In the genomic region with DNA sequence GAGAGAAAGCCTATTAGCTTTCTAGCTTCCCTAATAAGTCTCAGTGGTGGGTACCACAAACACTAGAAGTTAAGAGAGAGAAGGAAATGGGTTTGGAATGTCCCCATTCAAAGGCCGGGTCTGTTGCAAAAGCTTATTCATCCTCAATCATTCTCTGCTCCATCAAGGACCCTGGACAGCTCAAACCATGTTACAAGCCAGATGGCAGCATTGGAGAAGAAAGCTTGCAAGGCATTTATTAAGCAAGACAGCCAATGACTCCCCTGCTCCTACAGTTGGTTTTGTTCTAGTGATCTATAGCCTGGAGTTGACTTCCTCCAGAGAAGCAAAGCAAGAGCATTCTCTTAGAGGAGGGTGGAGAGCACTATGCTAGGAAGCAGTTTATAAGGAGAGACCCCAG, we compare ENCODE assay signal across 12 cellular contexts.
A peak's percentile ranks its signal among the peaks of the same experiment; 100 is the strongest.
DNase-seq lines count a peak whose midpoint lies in the region; ATAC-seq and TF ChIP-seq lines count a peak whose summit lies in the region.
"Had no signal": no experiment of that assay in that cellular context is flagged by ENCODE, and none has a peak within 500 bp of the region (broad histone marks: within the 10 kb centered on the region; RNA-seq: fewer than 3 reads in every experiment).

No MANE protein-coding gene starts in this region.

- H3K79me2 ChIP-seq in GM23338 (replicated peaks; ENCODE audit: insufficient read depth), result no peaks in the 10 kb centered on the region

- no peaks in the 10 kb centered on the region; the same call in 1 of the 2 replicates for H3K9me2 ChIP-seq in GM23338 (ENCODE audit: insufficient read depth)

- H3K27me3 Mint-ChIP-seq in GM23338 (ENCODE audit: insufficient read depth, low read depth, poor library complexity) (peaks cover 4% of the 10 kb centered on the region), endodermal cell (ENCODE audit: insufficient read depth) (peaks cover 6% of the 10 kb centered on the region)
- H3K27me3 Mint-ChIP-seq: activated naive CD8-positive, alpha-beta T cell had no signal

- no peak overlapping the region for H2BK5ac ChIP-seq in mesenchymal stem cell (ENCODE audit: low read depth, low read length, poor library complexity, severe bottlenecking)

- H2BK12ac ChIP-seq in mesenchymal stem cell (ENCODE audit: low read length in 2 of 2), result no peak overlapping the region

- ATAC-seq in GM23338, result peak; percentile 65
- ATAC-seq in HG03571 (IDR thresholded peaks at IDR 0.05; ENCODE audit: unreplicated experiment), result no peak
- ATAC-seq in GM18861 (IDR thresholded peaks at IDR 0.05; ENCODE audit: unreplicated experiment), result no peak

- no peak overlapping the region for H3K14ac ChIP-seq in mesenchymal stem cell (ENCODE audit: low read length in 2 of 2)

- H3K18ac ChIP-seq in mesenchymal stem cell (ENCODE audit: low read depth in 1 of 2, low read length in 2 of 2), result no peak overlapping the region

- DNase-seq in GM23338 (ENCODE audit: low spot score) (peak; percentile 62), RKO (ENCODE audit: low spot score) (peak; percentile 17), endodermal cell (peak; percentile 78), mesenchymal stem cell (peak; percentile 24), SW 1271 (lab: John Stamatoyannopoulos, UW) (no peak), NCI-H1092 treated with DMSO at 0.1 percent for 48 hours (lab: John Stamatoyannopoulos, UW) (no peak)
- DNase-seq: hippocampal formation, NCI-H1930, retina had no signal

- H3K9ac ChIP-seq in endodermal cell (ENCODE audit: extremely low read depth, low read length, poor library complexity, severe bottlenecking) (no peak overlapping the region), mesenchymal stem cell (ENCODE audit: low read length) (no peak overlapping the region)

- H3K4me3 ChIP-seq in GM23338 (no peak overlapping the region), endodermal cell (ENCODE audit: low read length) (no peak overlapping the region), mesenchymal stem cell (ENCODE audit: insufficient read depth in 1 of 2, low read depth in 1 of 2, low read length in 2 of 2) (no peak overlapping the region)

- no peak overlapping the region for H2BK15ac ChIP-seq in mesenchymal stem cell (ENCODE audit: low read depth, poor library complexity, severe bottlenecking)

- H3K4me1 Mint-ChIP-seq in GM23338 (peaks cover 2% of the 10 kb centered on the region; the same call in 2 of the 3 replicates), endodermal cell (peaks cover 2% of the 10 kb centered on the region)

- H3K36me3 Mint-ChIP-seq in GM23338 (ENCODE audit: low read depth), result no peaks in the 10 kb centered on the region
- no peaks in the 10 kb centered on the region for H3K36me3 Mint-ChIP-seq in endodermal cell (ENCODE audit: low read depth)
- H3K36me3 Mint-ChIP-seq: activated naive CD8-positive, alpha-beta T cell had no signal

- no peak overlapping the region for H2BK120ac ChIP-seq in mesenchymal stem cell (ENCODE audit: low read depth, low read length)

- H3K4me1 ChIP-seq in GM23338 (ENCODE audit: insufficient read depth) (no peaks in the 10 kb centered on the region), endodermal cell (ENCODE audit: control insufficient read depth, insufficient read depth, low read length) (no peaks in the 10 kb centered on the region), mesenchymal stem cell (ENCODE audit: control insufficient read depth, insufficient read depth, low read depth, low read length) (no peaks in the 10 kb centered on the region)

- H2AK5ac ChIP-seq in mesenchymal stem cell (ENCODE audit: low read length, severe bottlenecking), result no peak overlapping the region

- 70% methylated on average over 1 of the region's 1 CpG; no CpG with 5 or more reads in 1 of the 2 experiments for WGBS in endodermal cell (ENCODE audit: insufficient coverage in 1 of 2, insufficient read length in 1 of 2), 2 experiments
- 10% methylated on average over 1 of the region's 1 CpG for WGBS in mesenchymal stem cell

- H3K27me3 ChIP-seq in GM23338 (ENCODE audit: insufficient read depth) (no peaks in the 10 kb centered on the region), endodermal cell (ENCODE audit: control insufficient read depth, insufficient read depth, low read length, poor library complexity, severe bottlenecking) (peaks cover 4% of the 10 kb centered on the region), mesenchymal stem cell (ENCODE audit: control insufficient read depth in 1 of 2, insufficient read depth in 1 of 2, low read length in 2 of 2) (peaks cover 0 to 12% of the 10 kb centered on the region in 2 experiments)

- H3K79me1 ChIP-seq in mesenchymal stem cell (replicated peaks; ENCODE audit: low read length, poor library complexity, severe bottlenecking), result no peaks in the 10 kb centered on the region

- no peak overlapping the region for H3K27ac Mint-ChIP-seq in GM23338
- H3K27ac Mint-ChIP-seq in endodermal cell, result no peak overlapping the region
- H3K27ac Mint-ChIP-seq: activated naive CD8-positive, alpha-beta T cell had no signal

- no peaks in the 10 kb centered on the region for H3K36me3 ChIP-seq in GM23338 (ENCODE audit: insufficient read depth)
- H3K36me3 ChIP-seq in endodermal cell (ENCODE audit: control insufficient read depth, insufficient read depth, low read length), result no peaks in the 10 kb centered on the region
- H3K36me3 ChIP-seq in mesenchymal stem cell (ENCODE audit: control insufficient read depth in 1 of 2, insufficient read depth in 2 of 2, low read depth in 1 of 2, low read length in 2 of 2), result peaks cover 0 to 25% of the 10 kb centered on the region in 2 experiments

- no peaks in the 10 kb centered on the region for H4K20me1 ChIP-seq in GM23338 (replicated peaks; ENCODE audit: insufficient read depth)

- H3K4me3 Mint-ChIP-seq in GM23338 (no peak overlapping the region), endodermal cell (no peak overlapping the region)
- H3K4me3 Mint-ChIP-seq: activated naive CD8-positive, alpha-beta T cell had no signal

- peak in 1 of 2 experiments; percentile 13; a peak in 1 of 4 replicates for TF ChIP-seq CTCF in GM23338 (conservative IDR thresholded peaks at IDR 0.05; ENCODE audit: low read depth in 2 of 2)
- peak; percentile 16 for TF ChIP-seq CTCF in endodermal cell (conservative IDR thresholded peaks at IDR 0.05)

- H4K91ac ChIP-seq in mesenchymal stem cell (ENCODE audit: low read length), result no peak overlapping the region

- H3K23ac ChIP-seq in mesenchymal stem cell (ENCODE audit: low read length in 2 of 2), result no peak overlapping the region

- H3K9me3 ChIP-seq in endodermal cell (ENCODE audit: control insufficient read depth, low read length) (no peaks in the 10 kb centered on the region), mesenchymal stem cell (ENCODE audit: control insufficient read depth, low read length) (peaks cover 7% of the 10 kb centered on the region)

- H3F3A ChIP-seq in GM23338 (replicated peaks; ENCODE audit: low read depth), result no peaks in the 10 kb centered on the region

- no peak overlapping the region for H2AFZ ChIP-seq in GM23338
- H2AFZ ChIP-seq in mesenchymal stem cell (ENCODE audit: low read depth, low read length), result no peak overlapping the region

- H3K4ac ChIP-seq in mesenchymal stem cell (ENCODE audit: low read depth in 1 of 2, low read length in 2 of 2), result no peak overlapping the region

- no peak overlapping the region for H4K8ac ChIP-seq in mesenchymal stem cell (ENCODE audit: low read length)

- H3K27ac ChIP-seq in GM23338 (ENCODE audit: low read depth) (no peak overlapping the region), endodermal cell (ENCODE audit: low read depth, low read length) (no peak overlapping the region), mesenchymal stem cell (ENCODE audit: low read length, poor library complexity, severe bottlenecking) (no peak overlapping the region)

- H3K9me3 Mint-ChIP-seq in GM23338 (no peaks in the 10 kb centered on the region), endodermal cell (peaks cover 4% of the 10 kb centered on the region)

- no peak overlapping the region for H3K4me2 ChIP-seq in GM23338
- no peak overlapping the region for H3K4me2 ChIP-seq in mesenchymal stem cell (ENCODE audit: low read length, poor library complexity, severe bottlenecking)

TF ChIP-seq in GM23338, 12 proteins besides CTCF, POLR2A, EP300 and RAD21 (continues in another document):
- TF ChIP-seq REST (IDR thresholded peaks at IDR 0.05; ENCODE audit: unreplicated experiment), result peak; percentile 74
- no peak for TF ChIP-seq STAT1 (IDR thresholded peaks at IDR 0.05; ENCODE audit: unreplicated experiment)
- TF ChIP-seq CREB1 (CRISPR knock-in tag; IDR thresholded peaks at IDR 0.05; ENCODE audit: low read depth), result no peak
- TF ChIP-seq ZNF331 (CRISPR knock-in tag; IDR thresholded peaks at IDR 0.05; ENCODE audit: low read depth), result no peak
- no peak for TF ChIP-seq ZNF114 (CRISPR knock-in tag; IDR thresholded peaks at IDR 0.05)
- no peak for TF ChIP-seq NANOG (IDR thresholded peaks at IDR 0.05; ENCODE audit: borderline replicate concordance)

Comparison
In these comparisons a context has a peak if more than half of its experiments do, and no peak if none do; other contexts are left out.
1. DNase-seq: peak in GM23338 (single experiment), RKO (single experiment), endodermal cell (single experiment) and mesenchymal stem cell (single experiment); none in SW 1271 (0 of 2) and NCI-H1092 treated with DMSO at 0.1 percent for 48 hours (single experiment).